ENCODE assay signal across 17 cellular contexts in genomic region chr9:88586452-88586851, GRCh38.
DNase-seq lines count a peak whose midpoint lies in the region; ATAC-seq and TF ChIP-seq lines count a peak whose summit lies in the region.
"Had no signal": no experiment of that assay in that cellular context is flagged by ENCODE, and none has a peak within 500 bp of the region (broad histone marks: within the 10 kb centered on the region; RNA-seq: fewer than 3 reads in every experiment).

No MANE protein-coding gene starts in this region.

- peak; percentile 79 for DNase-seq in GM03348 (ENCODE audit: low spot score)
- no peak for DNase-seq in epithelial cell of prostate (ENCODE audit: low read depth, low spot score)
- DNase-seq in foreskin fibroblast = peak; percentile 81 to 91
- DNase-seq in COLO829 (ENCODE audit: low spot score) = no peak
- no peak for DNase-seq in cortex of kidney (lab: John Stamatoyannopoulos, UW)
- no peak for DNase-seq in GM13977 (ENCODE audit: low spot score)
- DNase-seq: Caco-2; DMS153; NCI-H1417; NCI-H2029; NCI-H2171; NCI-H446; NCI-H69; NK-92 treated with Interleukin-12 subunit alpha and Interleukin-12 subunit beta, amount 100 ng/mL, for 24 hours; SHP77 treated with DMSO at 0.1 percent for 48 hours had no signal

- no peak overlapping the region for H2AFZ ChIP-seq in ACC112 (ENCODE audit: low read length, unreplicated experiment)

- H3K27me3 ChIP-seq in ACC112 (ENCODE audit: insufficient read depth, low read length) = no peaks in the 10 kb centered on the region

- H3K36me3 ChIP-seq in ACC112 (ENCODE audit: insufficient read depth, low read length) = no peaks in the 10 kb centered on the region

- H3K27ac ChIP-seq in ACC112 (ENCODE audit: low read depth, low read length) = peak overlapping the region; percentile 60
- peak overlapping the region; percentile 15 for H3K27ac ChIP-seq in epithelial cell of prostate

- ATAC-seq in HG03139 (IDR thresholded peaks at IDR 0.05; ENCODE audit: unreplicated experiment) = no peak

- TF ChIP-seq CTCF in foreskin fibroblast (IDR thresholded peaks at IDR 0.05; ENCODE audit: low read depth, low read length) (no peak), GM13977 (IDR thresholded peaks at IDR 0.05; ENCODE audit: extremely low read depth, insufficient read depth, missing control alignments) (no peak)

- in situ Hi-C loops in GM13977 (cut with MboI; ENCODE audit: low pct_unique_long_range_greater_than_20kb, low sequenced_read_pairs, unreplicated experiment) = no loop called here

- no peaks in the 10 kb centered on the region for H3K79me2 ChIP-seq in ACC112 (ENCODE audit: control insufficient read depth, insufficient read depth, low read length, unreplicated experiment)

- H3K4me1 ChIP-seq in ACC112 (ENCODE audit: control insufficient read depth, insufficient read depth, low read length, unreplicated experiment) = peaks cover 10% of the 10 kb centered on the region
- H3K4me1 ChIP-seq: Caco-2 had no signal

- H3K4me3 ChIP-seq in ACC112 (ENCODE audit: low read depth, low read length) (no peak overlapping the region), foreskin fibroblast (ENCODE audit: low read depth in 1 of 2, low read length in 2 of 2) (no peak overlapping the region)

Comparison
In these comparisons a context has a peak if more than half of its experiments do, and no peak if none do; other contexts are left out.
1. DNase-seq: peak in GM03348 (single experiment) and foreskin fibroblast (2 of 2); none in epithelial cell of prostate (single experiment), COLO829 (single experiment), cortex of kidney (single experiment) and GM13977 (single experiment).